8 cellular contexts compared by ENCODE assay signal in genomic region chr18:49178736-49179135, GRCh38.
DNase-seq lines count a peak whose midpoint lies in the region; ATAC-seq and TF ChIP-seq lines count a peak whose summit lies in the region.

No MANE protein-coding gene starts in this region.

- H3K27me3 ChIP-seq in DND-41 (ENCODE audit: insufficient read depth, low read length, poor library complexity): no peaks in the 10 kb centered on the region
- H3K27me3 ChIP-seq in colonic mucosa: no peaks in the 10 kb centered on the region
- no peaks in the 10 kb centered on the region for H3K27me3 ChIP-seq in neural cell (ENCODE audit: insufficient read depth, low read depth, low read length)

- H4K20me1 ChIP-seq in DND-41 (ENCODE audit: insufficient read depth, low read length) (no peaks in the 10 kb centered on the region), neural cell (ENCODE audit: insufficient read depth) (no peaks in the 10 kb centered on the region)

- H3K4me3 ChIP-seq in DND-41 (ENCODE audit: low read depth in 1 of 2, low read length in 2 of 2) (no peak overlapping the region), colonic mucosa (no peak overlapping the region), neural cell (ENCODE audit: low read length) (no peak overlapping the region)

- H3K9me3 ChIP-seq in DND-41 (ENCODE audit: insufficient read depth, low read length, severe bottlenecking) (no peaks in the 10 kb centered on the region), colonic mucosa (no peaks in the 10 kb centered on the region), neural cell (ENCODE audit: low read length) (no peaks in the 10 kb centered on the region)

- H3K27ac ChIP-seq in DND-41 (ENCODE audit: low read length) (no peak overlapping the region), colonic mucosa (no peak overlapping the region), neural cell (ENCODE audit: low read length) (no peak overlapping the region)

- H3K4me1 ChIP-seq in DND-41 (ENCODE audit: insufficient read depth, low read length) (peaks cover 23% of the 10 kb centered on the region), colonic mucosa (no peaks in the 10 kb centered on the region)

- H2AFZ ChIP-seq in DND-41 (ENCODE audit: low read depth, low read length) (no peak overlapping the region), neural cell (ENCODE audit: low read depth, low read length) (no peak overlapping the region)

- peak; percentile 62 for TF ChIP-seq CTCF in DND-41 (IDR thresholded peaks at IDR 0.05; ENCODE audit: borderline replicate concordance, extremely low read depth, low read length, poor library complexity, severe bottlenecking)
- peak; percentile 63 for TF ChIP-seq CTCF in LNCAP (IDR thresholded peaks at IDR 0.05)
- TF ChIP-seq CTCF in colonic mucosa (IDR thresholded peaks at IDR 0.05): peak; percentile 24
- TF ChIP-seq CTCF in neural cell (IDR thresholded peaks at IDR 0.05; ENCODE audit: poor library complexity, severe bottlenecking): peak; percentile 58

- ATAC-seq in DND-41 (ENCODE audit: insufficient read depth, low read depth): no peak
- ATAC-seq in HG03159 (IDR thresholded peaks at IDR 0.05; ENCODE audit: unreplicated experiment): no peak
- no peak for ATAC-seq in HG02981 (IDR thresholded peaks at IDR 0.05; ENCODE audit: unreplicated experiment)

- peak; percentile 56 for TF ChIP-seq RAD21 in neural cell (conservative IDR thresholded peaks at IDR 0.05)

- no peak for TF ChIP-seq EP300 in neural cell (conservative IDR thresholded peaks at IDR 0.05; ENCODE audit: poor library complexity, severe bottlenecking)

- H3K36me3 ChIP-seq in DND-41 (ENCODE audit: insufficient read depth, low read length) (no peaks in the 10 kb centered on the region), colonic mucosa (no peaks in the 10 kb centered on the region), neural cell (ENCODE audit: insufficient read depth, low read length) (no peaks in the 10 kb centered on the region)

- DNase-seq in DND-41 (no peak), colonic mucosa (peak; percentile 29), DMS153 (lab: John Stamatoyannopoulos, UW) (no peak), NCI-H1694 (lab: John Stamatoyannopoulos, UW) (no peak)

- intact Hi-C loops in colonic mucosa (cut with DNase I): loop anchor here (10.0 kb wide), 2 partner anchors 236 to 404 kb away; no protein-coding TSS in a partner anchor

- H3F3A ChIP-seq in neural cell (ENCODE audit: insufficient read depth, low read length, poor library complexity, severe bottlenecking): no peaks in the 10 kb centered on the region

- no peak overlapping the region for H3K4me2 ChIP-seq in DND-41 (ENCODE audit: insufficient read depth, low read length)
- no peak overlapping the region for H3K4me2 ChIP-seq in neural cell (ENCODE audit: low read length)

- no peaks in the 10 kb centered on the region for H3K9me2 ChIP-seq in neural cell (ENCODE audit: insufficient read depth, low read length)

- H3K9ac ChIP-seq in DND-41 (ENCODE audit: low read depth, low read length): no peak overlapping the region
- no peak overlapping the region for H3K9ac ChIP-seq in colonic mucosa (ENCODE audit: low read depth in 2 of 2, low read length in 2 of 2)
- H3K9ac ChIP-seq in neural cell (ENCODE audit: low read length): no peak overlapping the region

- no peaks in the 10 kb centered on the region for H3K79me2 ChIP-seq in DND-41 (ENCODE audit: insufficient read depth, low read length)
- H3K79me2 ChIP-seq in neural cell (replicated peaks; ENCODE audit: insufficient read depth, low read length): no peaks in the 10 kb centered on the region

TF ChIP-seq in neural cell, 6 proteins besides CTCF, POLR2A, EP300 and RAD21:
- peak; percentile 65 for TF ChIP-seq SMC3 (conservative IDR thresholded peaks at IDR 0.05; ENCODE audit: poor library complexity)
- no peak for TF ChIP-seq EZH2 (IDR thresholded peaks at IDR 0.05; ENCODE audit: borderline replicate concordance, insufficient read depth, low read length, poor library complexity, severe bottlenecking)
- TF ChIP-seq TAF1 (IDR thresholded peaks at IDR 0.05; ENCODE audit: low read depth): no peak
